Comparison of ENCODE assay signal across 25 cellular contexts in genomic region chr21:33432496-33432895, GRCh38. TPM values are rescaled to one million over a fixed set of nuclear protein-coding genes. Genes with fewer than 3 reads are reported as not detected.
DNase-seq lines count a peak whose midpoint lies in the region; TF ChIP-seq lines count a peak whose summit lies in the region.
"Had no signal": no experiment of that assay in that cellular context is flagged by ENCODE, and none has a peak within 500 bp of the region (broad histone marks: within the 10 kb centered on the region; RNA-seq: fewer than 3 reads in every experiment).

No MANE protein-coding gene starts in this region.

- CTCF ChIA-PET in MCF 10A (lab: Yijun Ruan, JAX) = interaction anchor here (0.8 to 1.2 kb wide), 5 partner anchors 12 to 71 kb away, joined by 3 to 7 read pairs (median 5); partner anchors contain the start of gene TMEM50B

- 90 to 98% methylated on average over 6 of the region's 6 CpGs for WGBS in thyroid gland, 2 donors

- H3K27me3 ChIP-seq in breast epithelium = no peaks in the 10 kb centered on the region
- H3K27me3 ChIP-seq in thyroid gland = no peaks in the 10 kb centered on the region
- H3K27me3 ChIP-seq: brain microvascular endothelial cell, heart left ventricle, pancreas, upper lobe of left lung had no signal

- TF ChIP-seq CTCF in MCF 10A (IDR thresholded peaks at IDR 0.05; ENCODE audit: unreplicated experiment) = no peak
- TF ChIP-seq CTCF in breast epithelium (IDR thresholded peaks at IDR 0.05) = no peak
- TF ChIP-seq CTCF in thyroid gland (IDR thresholded peaks at IDR 0.05) = no peak

- POLR2A ChIA-PET in MCF 10A (lab: Yijun Ruan, JAX) = interaction anchor here (0.6 to 12.1 kb wide), 2 partner anchors 24 to 706 kb away, joined by 3 to 236 read pairs; partner anchors contain the start of gene IFNGR2

- H3K36me3 Mint-ChIP-seq in MCF 10A (ENCODE audit: insufficient read depth, unreplicated experiment) = peaks cover 100% of the 10 kb centered on the region
- H3K36me3 Mint-ChIP-seq in activated naive CD8-positive, alpha-beta T cell treated with anti-CD3 and anti-CD28 coated beads for 36 hours = peaks cover 27% of the 10 kb centered on the region

- no peaks in the 10 kb centered on the region for H3K9me3 Mint-ChIP-seq in MCF 10A (ENCODE audit: unreplicated experiment)
- H3K9me3 Mint-ChIP-seq in activated naive CD8-positive, alpha-beta T cell treated with anti-CD3 and anti-CD28 coated beads for 36 hours = no peaks in the 10 kb centered on the region
- H3K9me3 Mint-ChIP-seq: activated T-helper 17 cell treated with anti-CD3 and anti-CD28 coated beads, Interleukin-2, amount 50 U/mL, for 72 hours; naive thymus-derived CD8-positive, alpha-beta T cell; stimulated activated naive CD8-positive, alpha-beta T cell treated with anti-CD3 and anti-CD28 coated beads, Interleukin-15, amount 100 ng/mL, for 72 hours; T-cell had no signal

- H3K4me1 ChIP-seq in breast epithelium = peaks cover 0 to 5% of the 10 kb centered on the region in 2 donors
- H3K4me1 ChIP-seq in thyroid gland = peaks cover 17 to 38% of the 10 kb centered on the region in 2 donors
- H3K4me1 ChIP-seq: pancreas had no signal

- no TSS peak for BruUV-seq in MCF 10A (replicated peaks; lab: Mats Ljungman, UMichigan)

- H3K27me3 Mint-ChIP-seq in MCF 10A (ENCODE audit: insufficient read depth, unreplicated experiment) = no peaks in the 10 kb centered on the region
- no peaks in the 10 kb centered on the region for H3K27me3 Mint-ChIP-seq in activated naive CD8-positive, alpha-beta T cell treated with anti-CD3 and anti-CD28 coated beads for 36 hours
- H3K27me3 Mint-ChIP-seq: activated T-helper 17 cell treated with anti-CD3 and anti-CD28 coated beads, Interleukin-2, amount 50 U/mL, for 72 hours; naive thymus-derived CD8-positive, alpha-beta T cell; stimulated activated naive CD8-positive, alpha-beta T cell treated with anti-CD3 and anti-CD28 coated beads, Interleukin-15, amount 100 ng/mL, for 72 hours; T-cell had no signal

- H3K4me1 Mint-ChIP-seq in MCF 10A (ENCODE audit: insufficient read depth, unreplicated experiment) = peaks cover 32% of the 10 kb centered on the region
- peaks cover 24% of the 10 kb centered on the region for H3K4me1 Mint-ChIP-seq in activated naive CD8-positive, alpha-beta T cell treated with anti-CD3 and anti-CD28 coated beads for 36 hours

- TF ChIP-seq POLR2A in breast epithelium (IDR thresholded peaks at IDR 0.05) (no peak), thyroid gland (IDR thresholded peaks at IDR 0.05) (no peak)

- intact Hi-C loops in MCF 10A (cut with micrococcal nuclease) = no loop called here
- intact Hi-C loops in breast epithelium (cut with DNase I; ENCODE audit: low total_unique reads) = no loop called here
- intact Hi-C loops in thyroid gland (cut with DNase I) = no loop called here

- DNase-seq in MCF 10A (ENCODE audit: unreplicated experiment) (no peak), breast epithelium (ENCODE audit: low spot score in 2 of 2) (no peak), mesenteric fat pad (ENCODE audit: low spot score) (peak; percentile 11), thyroid gland (no peak), HuH-7 (ENCODE audit: low spot score) (no peak)
- no peak for DNase-seq in activated naive CD8-positive, alpha-beta T cell treated with anti-CD3 and anti-CD28 coated beads for 36 hours
- DNase-seq in activated CD8-positive, alpha-beta memory T cell treated with anti-CD3 and anti-CD28 coated beads, Interleukin-2, amount 50 U/mL, for 48 hours = no peak
- DNase-seq in effector CD4-positive, alpha-beta T cell = no peak
- DNase-seq: activated CD4-positive, alpha-beta T cell treated with anti-CD3 and anti-CD28 coated beads for 48 hours; brain microvascular endothelial cell; heart left ventricle; left colon; mesendoderm; naive thymus-derived CD8-positive, alpha-beta T cell; NCI-H187; NCI-H2227 treated with DMSO at 0.1 percent for 48 hours; NCI-H82; right cardiac atrium; SIG-M5; stimulated activated CD4-positive, alpha-beta T cell treated with anti-CD3 and anti-CD28 coated beads, Interleukin-4, amount 100 ng/mL, for 4 hours; stimulated activated naive CD8-positive, alpha-beta T cell treated with anti-CD3 and anti-CD28 coated beads, Interleukin-15, amount 100 ng/mL, for 72 hours; T-cell had no signal

- peak overlapping the region in 1 of 2 donors; percentile 2 for H3K27ac ChIP-seq in breast epithelium
- peak overlapping the region in 2 of 3 donors; percentile 45 to 76 for H3K27ac ChIP-seq in thyroid gland
- H3K27ac ChIP-seq: brain microvascular endothelial cell, pancreas had no signal

- H3K9me3 ChIP-seq in breast epithelium = no peaks in the 10 kb centered on the region
- no peaks in the 10 kb centered on the region for H3K9me3 ChIP-seq in thyroid gland
- H3K9me3 ChIP-seq: heart left ventricle, pancreas, upper lobe of left lung had no signal

- H3K4me3 ChIP-seq in breast epithelium (no peak overlapping the region), thyroid gland (replicated peaks in 1 of 3) (no peak overlapping the region)
- H3K4me3 ChIP-seq: heart left ventricle, pancreas, upper lobe of left lung had no signal

- no peaks in the 10 kb centered on the region for H3K36me3 ChIP-seq in breast epithelium
- H3K36me3 ChIP-seq in thyroid gland = peaks cover 38 to 78% of the 10 kb centered on the region in 2 donors

- no peak overlapping the region for H3K4me3 Mint-ChIP-seq in MCF 10A (ENCODE audit: unreplicated experiment)
- H3K4me3 Mint-ChIP-seq in activated naive CD8-positive, alpha-beta T cell treated with anti-CD3 and anti-CD28 coated beads for 36 hours = no peak overlapping the region
- H3K4me3 Mint-ChIP-seq: naive thymus-derived CD8-positive, alpha-beta T cell; stimulated activated naive CD8-positive, alpha-beta T cell treated with anti-CD3 and anti-CD28 coated beads, Interleukin-15, amount 100 ng/mL, for 72 hours; T-cell had no signal

- H3K27ac Mint-ChIP-seq in MCF 10A (ENCODE audit: low read depth, unreplicated experiment) = peak overlapping the region; percentile 64
- H3K27ac Mint-ChIP-seq in activated naive CD8-positive, alpha-beta T cell treated with anti-CD3 and anti-CD28 coated beads for 36 hours = peak overlapping the region; percentile 10
- H3K27ac Mint-ChIP-seq: stimulated activated naive CD8-positive, alpha-beta T cell treated with anti-CD3 and anti-CD28 coated beads, Interleukin-15, amount 100 ng/mL, for 72 hours had no signal

RNA-seq across cellular contexts. Expression of gene IFNGR2, which starts 29.3 kb away (rescaled TPM):
- total RNA-seq in MCF 10A (2022) (77.0 and 87.7 TPM in 2 replicates), breast epithelium (10 to 100 TPM; 61.6 to 76.7 (median 70.8) TPM), mesenteric fat pad (150 TPM), thyroid gland (100 to 1,000 TPM in 1 of 4 donors, 10 to 100 TPM in 3; 64.9 to 100 (median 79.0) TPM)
- 1 to 10 TPM; 5.6 to 5.7 TPM for total RNA-seq in activated naive CD8-positive, alpha-beta T cell treated with anti-CD3 and anti-CD28 coated beads for 36 hours

RNA-seq across cellular contexts. Expression of gene TMEM50B, which starts 47.3 kb away (rescaled TPM):
- total RNA-seq in MCF 10A (2022) (20.7 and 27.8 TPM in 2 replicates), breast epithelium (10 to 100 TPM; 88.8 to 92.8 (median 91.8) TPM), mesenteric fat pad (36.1 TPM), thyroid gland (100 to 1,000 TPM; 202 to 399 (median 295) TPM)
- total RNA-seq in activated naive CD8-positive, alpha-beta T cell treated with anti-CD3 and anti-CD28 coated beads for 36 hours = 10 to 100 TPM; 14.6 to 15.7 TPM

RNA-seq across cellular contexts. Expression of gene DNAJC28, which starts 59.0 kb away (rescaled TPM):
- 0.28 and 0.39 TPM in 2 replicates for total RNA-seq in MCF 10A (2022)
- total RNA-seq in breast epithelium = 1 to 10 TPM; 2.0 to 3.0 (median 2.2) TPM
- under 1 TPM; 0.23 to 0.58 TPM for total RNA-seq in activated naive CD8-positive, alpha-beta T cell treated with anti-CD3 and anti-CD28 coated beads for 36 hours
- total RNA-seq in mesenteric fat pad = 1.6 TPM
- 10 to 100 TPM in 1 of 4 donors, 1 to 10 TPM in 3; 5.6 to 12.3 (median 9.3) TPM for total RNA-seq in thyroid gland

Comparison
In these comparisons a context has a peak if more than half of its experiments do, and no peak if none do; other contexts are left out.
1. RNA of gene IFNGR2, which starts 29.3 kb away (total RNA-seq): 150 TPM in mesenteric fat pad (single experiment), 77.0 to 87.7 TPM in MCF 10A, 64.9 to 100 TPM in thyroid gland and 61.6 to 76.7 TPM in breast epithelium; 5.6 to 5.7 TPM in activated naive CD8-positive, alpha-beta T cell treated with anti-CD3 and anti-CD28 coated beads for 36 hours; every median in the first group is over 4 times any median in the second.